ENCODE assay signal across 1 cellular context in genomic region chr7:1235501-1236131, GRCh38.
TF ChIP-seq lines count a peak whose summit lies in the region.

No MANE protein-coding gene starts in this region.

TF ChIP-seq in H1, 55 proteins besides CTCF, POLR2A, EP300 and RAD21:
- TF ChIP-seq E2F6 (IDR thresholded peaks at IDR 0.05) (peak; percentile 23; the same call in 1 of the 2 replicates), POU5F1 (IDR thresholded peaks at IDR 0.05; ENCODE audit: low read depth, low read length) (no peak), EZH2 (IDR thresholded peaks at IDR 0.05; ENCODE audit: low read depth, low read length, severe bottlenecking) (peak; percentile 99), KDM1A (IDR thresholded peaks at IDR 0.05; ENCODE audit: borderline replicate concordance, low read length) (no peak), PHF8 (conservative IDR thresholded peaks at IDR 0.05; ENCODE audit: low read depth, low read length) (no peak), SIN3A (conservative IDR thresholded peaks at IDR 0.05 in 1 of 2, IDR thresholded peaks at IDR 0.05 in 1 of 2; ENCODE audit: low read depth in 1 of 2, low read length in 2 of 2) (no peak), CTBP2 (IDR thresholded peaks at IDR 0.05; ENCODE audit: borderline replicate concordance, insufficient read depth, insufficient read length, low read length) (peak; percentile 81), RXRA (IDR thresholded peaks at IDR 0.05; ENCODE audit: insufficient read depth, low read depth, low read length) (no peak), SP2 (IDR thresholded peaks at IDR 0.05; ENCODE audit: low read length) (no peak), BACH1 (IDR thresholded peaks at IDR 0.05; ENCODE audit: low read length) (no peak), YY1 (IDR thresholded peaks at IDR 0.05; ENCODE audit: low read depth, low read length) (no peak), SUZ12 (IDR thresholded peaks at IDR 0.05; ENCODE audit: low read length) (peak; percentile 93), ASH2L (IDR thresholded peaks at IDR 0.05; ENCODE audit: low read length) (no peak), SRF (IDR thresholded peaks at IDR 0.05; ENCODE audit: low read depth, low read length) (no peak), TBP (IDR thresholded peaks at IDR 0.05; ENCODE audit: low read depth, low read length) (no peak), TEAD4 (IDR thresholded peaks at IDR 0.05; ENCODE audit: low read depth, low read length) (no peak), TAF7 (optimal IDR thresholded peaks at IDR 0.05; ENCODE audit: borderline replicate concordance, low read depth, low read length) (no peak), GABPA (IDR thresholded peaks at IDR 0.05; ENCODE audit: borderline replicate concordance, insufficient read depth, low read length) (0 out of 2 replicates have a peak, but pooled peaks have one; percentile 8), KDM5A (IDR thresholded peaks at IDR 0.05; ENCODE audit: low read length) (no peak), CHD2 (IDR thresholded peaks at IDR 0.05; ENCODE audit: low read length) (no peak), SIX5 (IDR thresholded peaks at IDR 0.05; ENCODE audit: low read depth, low read length) (no peak), RNF2 (IDR thresholded peaks at IDR 0.05; ENCODE audit: borderline replicate concordance, low read depth, low read length, missing control alignments, poor library complexity, severe bottlenecking) (peak; percentile 8), POLR2AphosphoS5 (IDR thresholded peaks at IDR 0.05; ENCODE audit: low read depth, low read length) (no peak)
- TF ChIP-seq, protein P1, sequence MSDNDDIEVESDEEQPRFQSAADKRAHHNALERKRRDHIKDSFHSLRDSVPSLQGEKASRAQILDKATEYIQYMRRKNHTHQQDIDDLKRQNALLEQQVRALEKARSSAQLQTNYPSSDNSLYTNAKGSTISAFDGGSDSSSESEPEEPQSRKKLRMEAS (IDR thresholded peaks at IDR 0.05), result peak; percentile 53; the same call in 1 of the 2 replicates
TF ChIP-seq in H1: peak in this region for 7.
